Comparison of ENCODE assay signal across 36 cellular contexts in genomic region chr19:32966750-32967149, GRCh38. TPM values are rescaled to one million over a fixed set of nuclear protein-coding genes. Genes with fewer than 3 reads are reported as not detected.
"Had no signal": no experiment of that assay in that cellular context is flagged by ENCODE, and none has a peak within 500 bp of the region (broad histone marks: within the 10 kb centered on the region; RNA-seq: fewer than 3 reads in every experiment).

No MANE protein-coding gene starts in this region.

- ATAC-seq: activated CD4-positive, alpha-beta T cell treated with anti-CD3 and anti-CD28 coated beads for 36 hours; activated CD4-positive, CD25-positive, alpha-beta regulatory T cell treated with anti-CD3 and anti-CD28 coated beads, Interleukin-2, amount 50 U/mL, for 24 hours; activated CD8-positive, alpha-beta memory T cell treated with anti-CD3 and anti-CD28 coated beads, Interleukin-2, amount 10 ng/mL, durations not matched to agents 7 days and 5 days; activated CD8-positive, alpha-beta T cell treated with anti-CD3 and anti-CD28 coated beads, Interleukin-2, amount 10 ng/mL, durations not matched to agents 7 days and 5 days; activated naive CD8-positive, alpha-beta T cell treated with anti-CD3 and anti-CD28 coated beads, Interleukin-2, amount 50 U/mL, for 24 hours had no signal

- H3K36me3 ChIP-seq: breast epithelium had no signal

- H3K4me3 ChIP-seq: ascending aorta, breast epithelium had no signal

- H3K27ac ChIP-seq: ascending aorta, brain microvascular endothelial cell, breast epithelium, VCaP had no signal

- H3K27ac Mint-ChIP-seq: activated CD4-positive, alpha-beta memory T cell treated with anti-CD3 and anti-CD28 coated beads, Interleukin-2, amount 10 ng/mL, durations not matched to agents 7 days and 5 days; activated CD4-positive, alpha-beta T cell treated with anti-CD3 and anti-CD28 coated beads for 36 hours; activated CD4-positive, alpha-beta T cell treated with anti-CD3 and anti-CD28 coated beads, Interleukin-2, amount 10 ng/mL, durations not matched to agents 7 days and 5 days; activated CD8-positive, alpha-beta memory T cell treated with anti-CD3 and anti-CD28 coated beads, Interleukin-2, amount 10 ng/mL, durations not matched to agents 7 days and 5 days; activated CD8-positive, alpha-beta T cell treated with anti-CD3 and anti-CD28 coated beads, Interleukin-2, amount 10 ng/mL, durations not matched to agents 7 days and 5 days; activated naive CD4-positive, alpha-beta T cell treated with anti-CD3 and anti-CD28 coated beads, Interleukin-2, amount 10 ng/mL, durations not matched to agents 7 days and 5 days; activated naive CD4-positive, alpha-beta T cell treated with anti-CD3 and anti-CD28 coated beads, Interleukin-2, amount 50 U/mL, for 24 hours; activated naive CD8-positive, alpha-beta T cell; activated naive CD8-positive, alpha-beta T cell treated with anti-CD3 and anti-CD28 coated beads, Interleukin-2, amount 10 ng/mL, durations not matched to agents 7 days and 5 days; activated naive CD8-positive, alpha-beta T cell treated with anti-CD3 and anti-CD28 coated beads, Interleukin-2, amount 50 U/mL, for 24 hours; activated T-cell treated with anti-CD3 and anti-CD28 coated beads, Interleukin-2, amount 50 U/mL, for 24 hours; activated T-helper 2 cell treated with anti-CD3 and anti-CD28 coated beads, Interferon-gamma antibody, Interleukin-2, Interleukin-4, amounts not matched to agents 10 μg/mL and 5 μg/mL and 100 μg/mL, durations not matched to agents 14 hours and 24 hours and 36 hours; T-helper 1 cell treated with Interleukin-12 subunit alpha and Interleukin-12 subunit beta and Interleukin-4 antibody, amounts not matched to agents 30 μg/mL and 1 μg/mL, for 36 hours; T-helper 2 cell treated with Interferon-gamma antibody and Interleukin-4, amounts not matched to agents 5 μg/mL and 100 μg/mL, for 36 hours had no signal

- DNase-seq: activated CD4-positive, alpha-beta memory T cell treated with anti-CD3 and anti-CD28 coated beads, Interleukin-2, amount 10 ng/mL, durations not matched to agents 7 days and 5 days; activated CD4-positive, alpha-beta T cell treated with anti-CD3 and anti-CD28 coated beads for 1 hour; activated CD4-positive, alpha-beta T cell treated with anti-CD3 and anti-CD28 coated beads for 36 hours; activated CD4-positive, alpha-beta T cell treated with anti-CD3 and anti-CD28 coated beads for 48 hours; activated CD4-positive, alpha-beta T cell treated with anti-CD3 and anti-CD28 coated beads, Interleukin-2, amount 10 ng/mL, durations not matched to agents 7 days and 5 days; activated CD4-positive, alpha-beta T cell treated with anti-CD3 and anti-CD28 coated beads, Interleukin-2, amount 50 U/mL, for 48 hours; activated CD4-positive, CD25-positive, alpha-beta regulatory T cell; activated CD8-positive, alpha-beta memory T cell treated with anti-CD3 and anti-CD28 coated beads for 24 hours; activated CD8-positive, alpha-beta memory T cell treated with anti-CD3 and anti-CD28 coated beads, Interleukin-2, amount 10 ng/mL, durations not matched to agents 7 days and 5 days; activated CD8-positive, alpha-beta memory T cell treated with anti-CD3 and anti-CD28 coated beads, Interleukin-2, amount 50 U/mL, for 48 hours; activated CD8-positive, alpha-beta T cell treated with anti-CD3 and anti-CD28 coated beads, Interleukin-2, amount 10 ng/mL, durations not matched to agents 7 days and 5 days; activated effector memory CD4-positive, alpha-beta T cell treated with Interleukin-2 at 50 U/mL for 16 hours; activated gamma-delta T cell; activated naive CD4-positive, alpha-beta T cell treated with anti-CD3 and anti-CD28 coated beads, Interleukin-2, amount 10 ng/mL, durations not matched to agents 7 days and 5 days; activated naive CD4-positive, alpha-beta T cell treated with Interleukin-2 at 50 U/mL for 16 hours; activated naive CD8-positive, alpha-beta T cell treated with anti-CD3 and anti-CD28 coated beads, Interleukin-2, amount 10 ng/mL, durations not matched to agents 7 days and 5 days; activated naive CD8-positive, alpha-beta T cell treated with anti-CD3 and anti-CD28 coated beads, Interleukin-2, amount 50 U/mL, for 24 hours; activated T-cell treated with anti-CD3 and anti-CD28 coated beads, Interleukin-2, amount 50 U/mL, for 24 hours; activated T-cell treated with anti-CD3 and anti-CD28 coated beads, Interleukin-2, amount 50 U/mL, for 48 hours; amygdala; anterior cingulate cortex; brain microvascular endothelial cell; central memory CD4-positive, alpha-beta T cell; T-helper 1 cell; T-helper 2 cell; T-helper 9 cell had no signal

- H3K27me3 Mint-ChIP-seq: activated CD4-positive, alpha-beta memory T cell treated with anti-CD3 and anti-CD28 coated beads, Interleukin-2, amount 10 ng/mL, durations not matched to agents 7 days and 5 days; activated CD4-positive, alpha-beta T cell treated with anti-CD3 and anti-CD28 coated beads for 36 hours; activated CD4-positive, alpha-beta T cell treated with anti-CD3 and anti-CD28 coated beads, Interleukin-2, amount 10 ng/mL, durations not matched to agents 7 days and 5 days; activated CD8-positive, alpha-beta memory T cell treated with anti-CD3 and anti-CD28 coated beads, Interleukin-2, amount 10 ng/mL, durations not matched to agents 7 days and 5 days; activated naive CD4-positive, alpha-beta T cell treated with anti-CD3 and anti-CD28 coated beads, Interleukin-2, amount 10 ng/mL, durations not matched to agents 7 days and 5 days; activated naive CD4-positive, alpha-beta T cell treated with anti-CD3 and anti-CD28 coated beads, Interleukin-2, amount 50 U/mL, for 24 hours; activated naive CD8-positive, alpha-beta T cell; activated naive CD8-positive, alpha-beta T cell treated with anti-CD3 and anti-CD28 coated beads, Interleukin-2, amount 10 ng/mL, durations not matched to agents 7 days and 5 days; activated naive CD8-positive, alpha-beta T cell treated with anti-CD3 and anti-CD28 coated beads, Interleukin-2, amount 50 U/mL, for 24 hours; activated T-cell treated with anti-CD3 and anti-CD28 coated beads, Interleukin-2, amount 50 U/mL, for 24 hours had no signal

- H3K4me3 Mint-ChIP-seq: activated CD4-positive, alpha-beta memory T cell treated with anti-CD3 and anti-CD28 coated beads, Interleukin-2, amount 10 ng/mL, durations not matched to agents 7 days and 5 days; activated CD4-positive, alpha-beta T cell treated with anti-CD3 and anti-CD28 coated beads for 36 hours; activated CD4-positive, alpha-beta T cell treated with anti-CD3 and anti-CD28 coated beads, Interleukin-2, amount 10 ng/mL, durations not matched to agents 7 days and 5 days; activated CD8-positive, alpha-beta memory T cell treated with anti-CD3 and anti-CD28 coated beads, Interleukin-2, amount 10 ng/mL, durations not matched to agents 7 days and 5 days; activated CD8-positive, alpha-beta T cell treated with anti-CD3 and anti-CD28 coated beads, Interleukin-2, amount 10 ng/mL, durations not matched to agents 7 days and 5 days; activated naive CD4-positive, alpha-beta T cell treated with anti-CD3 and anti-CD28 coated beads, Interleukin-2, amount 10 ng/mL, durations not matched to agents 7 days and 5 days; activated naive CD8-positive, alpha-beta T cell; activated naive CD8-positive, alpha-beta T cell treated with anti-CD3 and anti-CD28 coated beads, Interleukin-2, amount 10 ng/mL, durations not matched to agents 7 days and 5 days; activated naive CD8-positive, alpha-beta T cell treated with anti-CD3 and anti-CD28 coated beads, Interleukin-2, amount 50 U/mL, for 24 hours; activated T-cell treated with anti-CD3 and anti-CD28 coated beads, Interleukin-2, amount 50 U/mL, for 24 hours; T-helper 1 cell treated with Interleukin-12 subunit alpha and Interleukin-12 subunit beta and Interleukin-4 antibody, amounts not matched to agents 30 μg/mL and 1 μg/mL, for 36 hours; T-helper 2 cell treated with Interferon-gamma antibody and Interleukin-4, amounts not matched to agents 5 μg/mL and 100 μg/mL, for 36 hours had no signal

- H3K9me3 Mint-ChIP-seq: activated CD4-positive, alpha-beta memory T cell treated with anti-CD3 and anti-CD28 coated beads, Interleukin-2, amount 10 ng/mL, durations not matched to agents 7 days and 5 days; activated CD4-positive, alpha-beta T cell treated with anti-CD3 and anti-CD28 coated beads, Interleukin-2, amount 10 ng/mL, durations not matched to agents 7 days and 5 days; activated naive CD4-positive, alpha-beta T cell treated with anti-CD3 and anti-CD28 coated beads, Interleukin-2, amount 10 ng/mL, durations not matched to agents 7 days and 5 days; activated naive CD4-positive, alpha-beta T cell treated with anti-CD3 and anti-CD28 coated beads, Interleukin-2, amount 50 U/mL, for 24 hours; activated naive CD8-positive, alpha-beta T cell treated with anti-CD3 and anti-CD28 coated beads, Interleukin-2, amount 10 ng/mL, durations not matched to agents 7 days and 5 days; activated naive CD8-positive, alpha-beta T cell treated with anti-CD3 and anti-CD28 coated beads, Interleukin-2, amount 50 U/mL, for 24 hours; activated T-cell treated with anti-CD3 and anti-CD28 coated beads, Interleukin-2, amount 50 U/mL, for 24 hours; activated T-helper 2 cell treated with anti-CD3 and anti-CD28 coated beads, Interferon-gamma antibody, Interleukin-2, Interleukin-4, amounts not matched to agents 10 μg/mL and 5 μg/mL and 100 μg/mL, durations not matched to agents 14 hours and 24 hours and 36 hours; T-helper 1 cell treated with Interleukin-12 subunit alpha and Interleukin-12 subunit beta and Interleukin-4 antibody, amounts not matched to agents 30 μg/mL and 1 μg/mL, for 36 hours; T-helper 2 cell treated with Interferon-gamma antibody and Interleukin-4, amounts not matched to agents 5 μg/mL and 100 μg/mL, for 36 hours had no signal

- FAIRE-seq: TTC549 had no signal

- H3K27me3 ChIP-seq: ascending aorta, brain microvascular endothelial cell, breast epithelium had no signal

- H3K9me3 ChIP-seq: ascending aorta, breast epithelium had no signal

RNA-seq across cellular contexts. Expression of gene FAAP24, which starts 5.3 kb away (rescaled TPM):
- total RNA-seq: ascending aorta had no signal
